Comparison of ENCODE assay signal across 30 cellular contexts in genomic region chr18:51623653-51624052, GRCh38.
"Had no signal": no experiment of that assay in that cellular context is flagged by ENCODE, and none has a peak within 500 bp of the region (broad histone marks: within the 10 kb centered on the region; RNA-seq: fewer than 3 reads in every experiment).

No MANE protein-coding gene starts in this region.

- H3K36me3 ChIP-seq: esophagus squamous epithelium, gastrocnemius medialis, sigmoid colon, thyroid gland had no signal

- H3K27ac ChIP-seq: epithelial cell of prostate, esophagus squamous epithelium, gastrocnemius medialis, hepatocyte, parathyroid adenoma, psoas muscle, sigmoid colon, thyroid gland, VCaP had no signal

- H3K27me3 ChIP-seq: gastrocnemius medialis, thyroid gland had no signal

- DNase-seq: activated CD4-positive, alpha-beta T cell treated with anti-CD3 and anti-CD28 coated beads for 4 hours; activated CD4-positive, alpha-beta T cell treated with anti-CD3 and anti-CD28 coated beads, Interleukin-2, amount 50 U/mL, for 4 hours; activated naive CD4-positive, alpha-beta T cell treated with Interleukin-2 at 50 U/mL for 16 hours; activated naive CD8-positive, alpha-beta T cell treated with anti-CD3 and anti-CD28 coated beads, Interleukin-2, amount 10 ng/mL, durations not matched to agents 7 days and 5 days; activated T-cell treated with anti-CD3 and anti-CD28 coated beads for 4 hours; activated T-cell treated with anti-CD3 and anti-CD28 coated beads, Interleukin-2, amount 50 U/mL, for 72 hours; amniotic stem cell; dermis blood vessel endothelial cell; effector CD4-positive, alpha-beta T cell; esophagus squamous epithelium; gastrocnemius medialis; left cardiac atrium; left ventricle myocardium superior; naive B cell; nucleus accumbens; psoas muscle; sigmoid colon; small intestine; stimulated activated CD4-positive, alpha-beta T cell treated with anti-CD3 and anti-CD28 coated beads, Interleukin-4, amount 100 ng/mL, for 24 hours; stimulated activated CD8-positive, alpha-beta memory T cell treated with anti-CD3 and anti-CD28 coated beads, Interleukin-4, amount 100 ng/mL, for 48 hours; stimulated activated naive CD8-positive, alpha-beta T cell treated with anti-CD3 and anti-CD28 coated beads, Interleukin-15, amount 100 ng/mL, for 72 hours; substantia nigra; thyroid gland had no signal

- FAIRE-seq: colon, keratinocyte, small intestine, TTC549 had no signal

- H3K4me1 ChIP-seq: esophagus squamous epithelium, gastrocnemius medialis, parathyroid adenoma, psoas muscle, sigmoid colon, thyroid gland had no signal

- H3K4me3 ChIP-seq: esophagus squamous epithelium, gastrocnemius medialis, hepatocyte, psoas muscle, sigmoid colon, thyroid gland had no signal

- H3K9me3 ChIP-seq: esophagus squamous epithelium, gastrocnemius medialis, psoas muscle, sigmoid colon, thyroid gland had no signal
